In the genomic region with DNA sequence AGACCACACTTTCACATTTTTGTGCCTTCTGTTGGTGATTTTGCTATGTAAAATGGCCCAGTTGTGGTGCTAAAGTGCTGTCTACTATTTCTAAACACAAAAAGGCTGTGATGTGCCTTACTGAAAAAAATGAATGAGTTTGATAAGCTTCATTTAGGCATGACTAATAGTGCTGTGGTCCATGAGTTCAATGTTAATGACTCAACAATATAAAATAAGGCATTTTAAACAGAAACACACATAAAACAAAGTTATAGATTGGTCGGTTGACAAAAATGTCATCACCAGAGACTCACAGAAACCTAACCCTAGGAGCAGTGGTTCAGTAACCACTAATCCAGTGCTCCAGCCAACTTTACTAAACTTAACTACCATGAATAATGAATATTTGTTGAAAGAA, we compare ENCODE assay signal across 20 cellular contexts.
DNase-seq lines count a peak whose midpoint lies in the region; ATAC-seq, FAIRE-seq and TF ChIP-seq lines count a peak whose summit lies in the region.
"Had no signal": no experiment of that assay in that cellular context is flagged by ENCODE, and none has a peak within 500 bp of the region (broad histone marks: within the 10 kb centered on the region; RNA-seq: fewer than 3 reads in every experiment).

No MANE protein-coding gene starts in this region.

- POLR2A ChIA-PET in CD4-positive, alpha-beta T cell (lab: Charles Lee): interaction anchor here (1.2 kb wide), 1 partner anchor 11 kb away, joined by 3 read pairs; no protein-coding TSS in a partner anchor

- CTCF ChIA-PET in CD4-positive, alpha-beta T cell (lab: Charles Lee): interaction anchor here (1.1 kb wide), 1 partner anchor 11 kb away, joined by 3 read pairs; no protein-coding TSS in a partner anchor

- H3K9me3 ChIP-seq in CD4-positive, alpha-beta T cell (ENCODE audit: control insufficient read depth, low read length): no peaks in the 10 kb centered on the region
- no peaks in the 10 kb centered on the region for H3K9me3 ChIP-seq in body of pancreas
- H3K9me3 ChIP-seq: A549, psoas muscle, upper lobe of right lung had no signal

- peaks cover 9% of the 10 kb centered on the region for H3K4me1 ChIP-seq in body of pancreas
- H3K4me1 ChIP-seq: A549, psoas muscle, upper lobe of right lung had no signal

- peak; percentile 37 to 69 for ATAC-seq in activated T-cell treated with anti-CD3 and anti-CD28 coated beads, Interleukin-2, amount 50 U/mL, for 4 hours
- no peak for ATAC-seq in CD4-positive, alpha-beta T cell (ENCODE audit: poor library complexity)
- no peak for ATAC-seq in body of pancreas
- ATAC-seq: A549; natural killer cell treated with Interleukin-12 subunit alpha and Interleukin-12 subunit beta and Interleukin-15 and Interleukin-18, amount 100 ng/mL, for 72 hours; psoas muscle; upper lobe of right lung had no signal

- WGBS in body of pancreas, 2 donors: 44 to 59% methylated on average over 1 of the region's 1 CpG

- no peak for TF ChIP-seq POLR2A in GM12892 (IDR thresholded peaks at IDR 0.05; ENCODE audit: low read depth, low read length)
- TF ChIP-seq POLR2A in body of pancreas (IDR thresholded peaks at IDR 0.05): no peak

- H3K36me3 ChIP-seq in body of pancreas (replicated peaks in 1 of 2; ENCODE audit: insufficient read depth in 1 of 2, low read depth in 2 of 2): no peaks in the 10 kb centered on the region
- H3K36me3 ChIP-seq: upper lobe of right lung had no signal

- H3K27me3 ChIP-seq in CD4-positive, alpha-beta T cell (ENCODE audit: control insufficient read depth, insufficient read depth, low read length): no peaks in the 10 kb centered on the region
- H3K27me3 ChIP-seq in body of pancreas: no peaks in the 10 kb centered on the region
- H3K27me3 ChIP-seq: upper lobe of right lung had no signal

- in situ Hi-C loops in astrocyte of the cerebellum (cut with HindIII; ENCODE audit: low sequenced_read_pairs): no loop called here

- no peaks in the 10 kb centered on the region for H3K9me3 Mint-ChIP-seq in activated T-cell treated with anti-CD3 and anti-CD28 coated beads, Interleukin-2, amount 50 U/mL, for 4 hours
- H3K9me3 Mint-ChIP-seq in CD4-positive, alpha-beta T cell: no peaks in the 10 kb centered on the region
- H3K9me3 Mint-ChIP-seq: memory B cell; natural killer cell treated with Interleukin-12 subunit alpha and Interleukin-12 subunit beta and Interleukin-15 and Interleukin-18, amount 100 ng/mL, for 72 hours; T-helper 1 cell treated with Interleukin-12 subunit alpha and Interleukin-12 subunit beta and Interleukin-4 antibody, amounts not matched to agents 30 μg/mL and 1 μg/mL, for 36 hours had no signal

- H3K4me3 Mint-ChIP-seq in activated T-cell treated with anti-CD3 and anti-CD28 coated beads, Interleukin-2, amount 50 U/mL, for 4 hours: no peak overlapping the region
- no peak overlapping the region for H3K4me3 Mint-ChIP-seq in CD4-positive, alpha-beta T cell
- H3K4me3 Mint-ChIP-seq: memory B cell; natural killer cell treated with Interleukin-12 subunit alpha and Interleukin-12 subunit beta and Interleukin-15 and Interleukin-18, amount 100 ng/mL, for 72 hours; T-helper 1 cell treated with Interleukin-12 subunit alpha and Interleukin-12 subunit beta and Interleukin-4 antibody, amounts not matched to agents 30 μg/mL and 1 μg/mL, for 36 hours had no signal

- H3K4me3 ChIP-seq in astrocyte of the cerebellum (ENCODE audit: low read depth, low read length) (no peak overlapping the region), body of pancreas (no peak overlapping the region)
- H3K4me3 ChIP-seq: A549, psoas muscle, upper lobe of right lung had no signal

- TF ChIP-seq CTCF in astrocyte of the cerebellum (IDR thresholded peaks at IDR 0.05; ENCODE audit: low read depth, low read length, missing control alignments): no peak
- no peak for TF ChIP-seq CTCF in CD4-positive, alpha-beta T cell (IDR thresholded peaks at IDR 0.05)
- TF ChIP-seq CTCF in body of pancreas (IDR thresholded peaks at IDR 0.05): no peak

- intact Hi-C loops in CD4-positive, alpha-beta T cell (cut with DNase I, micrococcal nuclease): no loop called here
- intact Hi-C loops in body of pancreas (cut with DNase I): no loop called here

- no peaks in the 10 kb centered on the region for H3K36me3 Mint-ChIP-seq in activated T-cell treated with anti-CD3 and anti-CD28 coated beads, Interleukin-2, amount 50 U/mL, for 4 hours (ENCODE audit: insufficient read depth)
- H3K36me3 Mint-ChIP-seq in CD4-positive, alpha-beta T cell (ENCODE audit: low read depth): no peaks in the 10 kb centered on the region
- H3K36me3 Mint-ChIP-seq: memory B cell; natural killer cell treated with Interleukin-12 subunit alpha and Interleukin-12 subunit beta and Interleukin-15 and Interleukin-18, amount 100 ng/mL, for 72 hours had no signal

- H3K27ac Mint-ChIP-seq in CD4-positive, alpha-beta T cell: no peak overlapping the region
- H3K27ac Mint-ChIP-seq: memory B cell; natural killer cell treated with Interleukin-12 subunit alpha and Interleukin-12 subunit beta and Interleukin-15 and Interleukin-18, amount 100 ng/mL, for 72 hours; T-helper 1 cell treated with Interleukin-12 subunit alpha and Interleukin-12 subunit beta and Interleukin-4 antibody, amounts not matched to agents 30 μg/mL and 1 μg/mL, for 36 hours had no signal

- H3K27ac ChIP-seq in CD4-positive, alpha-beta T cell (ENCODE audit: low read depth, low read length): no peak overlapping the region
- H3K27ac ChIP-seq in body of pancreas: no peak overlapping the region
- H3K27ac ChIP-seq: A549, psoas muscle, upper lobe of right lung had no signal

- no peaks in the 10 kb centered on the region for H3K27me3 Mint-ChIP-seq in activated T-cell treated with anti-CD3 and anti-CD28 coated beads, Interleukin-2, amount 50 U/mL, for 4 hours (ENCODE audit: low read depth)
- H3K27me3 Mint-ChIP-seq in CD4-positive, alpha-beta T cell: no peaks in the 10 kb centered on the region
- H3K27me3 Mint-ChIP-seq: natural killer cell treated with Interleukin-12 subunit alpha and Interleukin-12 subunit beta and Interleukin-15 and Interleukin-18, amount 100 ng/mL, for 72 hours had no signal

- FAIRE-seq in GM12892 (lab: Jason Lieb, UNC): no peak
- FAIRE-seq: A549 had no signal

- DNase-seq in activated T-cell treated with anti-CD3 and anti-CD28 coated beads, Interleukin-2, amount 50 U/mL, for 4 hours: no peak
- no peak for DNase-seq in activated T-cell treated with anti-CD3 and anti-CD28 coated beads, Interleukin-2, amount 50 U/mL, for 48 hours
- DNase-seq in HS-27A (ENCODE audit: low read depth) (peak; percentile 45), astrocyte of the cerebellum (ENCODE audit: low read depth) (peak; percentile 27), renal cortical epithelial cell (ENCODE audit: low read depth) (peak; percentile 59), GM12892 (ENCODE audit: insufficient read length) (no peak), body of pancreas (no peak)
- no peak for DNase-seq in CD4-positive, alpha-beta T cell
- DNase-seq: activated CD8-positive, alpha-beta memory T cell treated with anti-CD3 and anti-CD28 coated beads, Interleukin-2, amount 50 U/mL, for 4 hours; H7; NCI-H2029 treated with DMSO at 0.1 percent for 48 hours; NCI-H510A; psoas muscle; SHP77; stimulated activated naive CD4-positive, alpha-beta T cell; upper lobe of right lung had no signal

- peaks cover 18% of the 10 kb centered on the region for H3K4me1 Mint-ChIP-seq in activated T-cell treated with anti-CD3 and anti-CD28 coated beads, Interleukin-2, amount 50 U/mL, for 4 hours (ENCODE audit: low read depth)
- peaks cover 49% of the 10 kb centered on the region for H3K4me1 Mint-ChIP-seq in CD4-positive, alpha-beta T cell (ENCODE audit: low read depth)
- H3K4me1 Mint-ChIP-seq: memory B cell had no signal

Comparison
In these comparisons a context has a peak if more than half of its experiments do, and no peak if none do; other contexts are left out.
1. ATAC-seq: peak in activated T-cell treated with anti-CD3 and anti-CD28 coated beads, Interleukin-2, amount 50 U/mL, for 4 hours (2 of 2); none in CD4-positive, alpha-beta T cell (single experiment) and body of pancreas (single experiment).
2. DNase-seq: peak in HS-27A (single experiment), astrocyte of the cerebellum (single experiment) and renal cortical epithelial cell (single experiment); none in activated T-cell treated with anti-CD3 and anti-CD28 coated beads, Interleukin-2, amount 50 U/mL, for 4 hours (single experiment), activated T-cell treated with anti-CD3 and anti-CD28 coated beads, Interleukin-2, amount 50 U/mL, for 48 hours (0 of 2), CD4-positive, alpha-beta T cell (0 of 10), GM12892 (single experiment) and body of pancreas (0 of 4).